ENCODE assay signal across 1 cellular context in genomic region chr1:26788836-26789611, GRCh38.
A peak's percentile ranks its signal among the peaks of the same experiment; 100 is the strongest.
TF ChIP-seq lines count a peak whose summit lies in the region.

No MANE protein-coding gene starts in this region.

TF ChIP-seq in HEK293, 187 proteins besides CTCF, POLR2A, EP300 and RAD21 (continued from another document and continues in another):
- TF ChIP-seq INSM2 (tag by site-specific recombination; IDR thresholded peaks at IDR 0.05) (0 out of 2 replicates have a peak, but pooled peaks have one; percentile 23), KLF1 (tag by site-specific recombination; IDR thresholded peaks at IDR 0.05) (peak; percentile 68), ZNF394 (tag by site-specific recombination; IDR thresholded peaks at IDR 0.05; ENCODE audit: borderline replicate concordance) (peak; percentile 92), KLF8 (tag by site-specific recombination; IDR thresholded peaks at IDR 0.05) (peak; percentile 49; the same call in 1 of the 2 replicates), ZNF223 (tag by site-specific recombination; IDR thresholded peaks at IDR 0.05) (no peak), ZNF624 (tag by site-specific recombination; IDR thresholded peaks at IDR 0.05) (no peak), ZNF169 (tag by site-specific recombination; IDR thresholded peaks at IDR 0.05) (no peak), ZNF626 (tag by site-specific recombination; IDR thresholded peaks at IDR 0.05) (no peak), SP7 (tag by site-specific recombination; IDR thresholded peaks at IDR 0.05) (peak; percentile 68), ZNF311 (tag by site-specific recombination; IDR thresholded peaks at IDR 0.05; ENCODE audit: borderline replicate concordance) (no peak), ZBTB48 (tag by site-specific recombination; IDR thresholded peaks at IDR 0.05) (peak; percentile 97), FEZF1 (tag by site-specific recombination; IDR thresholded peaks at IDR 0.05) (no peak), KLF10 (tag by site-specific recombination; IDR thresholded peaks at IDR 0.05) (peak; percentile 75), ZNF155 (tag by site-specific recombination; IDR thresholded peaks at IDR 0.05) (no peak), SCRT2 (tag by site-specific recombination; IDR thresholded peaks at IDR 0.05) (peak; percentile 51; the same call in 1 of the 2 replicates), ZNF366 (tag by site-specific recombination; conservative IDR thresholded peaks at IDR 0.05) (peak; percentile 72; the same call in 1 of the 2 replicates), PRDM1 (tag by site-specific recombination; IDR thresholded peaks at IDR 0.05) (peak; percentile 83), ZBTB20 (tag by site-specific recombination; IDR thresholded peaks at IDR 0.05) (peak; percentile 32; the same call in 1 of the 2 replicates), HOXC10 (CRISPR knock-in tag; IDR thresholded peaks at IDR 0.05) (no peak), GFI1B (tag by site-specific recombination; IDR thresholded peaks at IDR 0.05) (0 out of 2 replicates have a peak, but pooled peaks have one; percentile 1), ZNF341 (tag by site-specific recombination; IDR thresholded peaks at IDR 0.05; ENCODE audit: low read depth) (no peak), ZNF623 (tag by site-specific recombination; IDR thresholded peaks at IDR 0.05) (no peak), ZSCAN30 (tag by site-specific recombination; IDR thresholded peaks at IDR 0.05) (no peak), ZNF544 (tag by site-specific recombination; IDR thresholded peaks at IDR 0.05) (no peak), ZNF426 (tag by site-specific recombination; IDR thresholded peaks at IDR 0.05) (no peak), ZNF654 (tag by site-specific recombination; IDR thresholded peaks at IDR 0.05; ENCODE audit: low read depth) (peak; percentile 96), PRDM4 (tag by site-specific recombination; IDR thresholded peaks at IDR 0.05) (peak; percentile 54; the same call in 1 of the 2 replicates), ZNF175 (tag by site-specific recombination; IDR thresholded peaks at IDR 0.05) (no peak), ZNF202 (tag by site-specific recombination; IDR thresholded peaks at IDR 0.05; ENCODE audit: borderline replicate concordance) (no peak), ZNF600 (tag by site-specific recombination; IDR thresholded peaks at IDR 0.05) (peak; percentile 90), ZNF24 (tag by site-specific recombination; IDR thresholded peaks at IDR 0.05) (peak; percentile 38; the same call in 1 of the 2 replicates), ZEB2 (tag by site-specific recombination; IDR thresholded peaks at IDR 0.05) (peak; percentile 97), ZNF292 (tag by site-specific recombination; IDR thresholded peaks at IDR 0.05; ENCODE audit: borderline replicate concordance, low read depth) (no peak), ZNF561 (tag by site-specific recombination; IDR thresholded peaks at IDR 0.05; ENCODE audit: borderline replicate concordance) (0 out of 2 replicates have a peak, but pooled peaks have one; percentile 55), ZNF48 (tag by site-specific recombination; IDR thresholded peaks at IDR 0.05) (no peak), ZNF140 (tag by site-specific recombination; IDR thresholded peaks at IDR 0.05) (no peak), ZBTB10 (tag by site-specific recombination; IDR thresholded peaks at IDR 0.05) (peak; percentile 72; the same call in 1 of the 2 replicates)
- TF ChIP-seq, protein P1, sequence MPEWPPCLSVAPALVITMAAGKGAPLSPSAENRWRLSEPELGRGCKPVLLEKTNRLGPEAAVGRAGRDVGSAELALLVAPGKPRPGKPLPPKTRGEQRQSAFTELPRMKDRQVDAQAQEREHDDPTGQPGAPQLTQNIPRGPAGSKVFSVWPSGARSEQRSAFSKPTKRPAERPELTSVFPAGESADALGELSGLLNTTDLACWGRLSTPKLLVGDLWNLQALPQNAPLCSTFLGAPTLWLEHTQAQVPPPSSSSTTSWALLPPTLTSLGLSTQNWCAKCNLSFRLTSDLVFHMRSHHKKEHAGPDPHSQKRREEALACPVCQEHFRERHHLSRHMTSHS (tag by site-specific recombination; IDR thresholded peaks at IDR 0.05): no peak
- TF ChIP-seq, protein P2, sequence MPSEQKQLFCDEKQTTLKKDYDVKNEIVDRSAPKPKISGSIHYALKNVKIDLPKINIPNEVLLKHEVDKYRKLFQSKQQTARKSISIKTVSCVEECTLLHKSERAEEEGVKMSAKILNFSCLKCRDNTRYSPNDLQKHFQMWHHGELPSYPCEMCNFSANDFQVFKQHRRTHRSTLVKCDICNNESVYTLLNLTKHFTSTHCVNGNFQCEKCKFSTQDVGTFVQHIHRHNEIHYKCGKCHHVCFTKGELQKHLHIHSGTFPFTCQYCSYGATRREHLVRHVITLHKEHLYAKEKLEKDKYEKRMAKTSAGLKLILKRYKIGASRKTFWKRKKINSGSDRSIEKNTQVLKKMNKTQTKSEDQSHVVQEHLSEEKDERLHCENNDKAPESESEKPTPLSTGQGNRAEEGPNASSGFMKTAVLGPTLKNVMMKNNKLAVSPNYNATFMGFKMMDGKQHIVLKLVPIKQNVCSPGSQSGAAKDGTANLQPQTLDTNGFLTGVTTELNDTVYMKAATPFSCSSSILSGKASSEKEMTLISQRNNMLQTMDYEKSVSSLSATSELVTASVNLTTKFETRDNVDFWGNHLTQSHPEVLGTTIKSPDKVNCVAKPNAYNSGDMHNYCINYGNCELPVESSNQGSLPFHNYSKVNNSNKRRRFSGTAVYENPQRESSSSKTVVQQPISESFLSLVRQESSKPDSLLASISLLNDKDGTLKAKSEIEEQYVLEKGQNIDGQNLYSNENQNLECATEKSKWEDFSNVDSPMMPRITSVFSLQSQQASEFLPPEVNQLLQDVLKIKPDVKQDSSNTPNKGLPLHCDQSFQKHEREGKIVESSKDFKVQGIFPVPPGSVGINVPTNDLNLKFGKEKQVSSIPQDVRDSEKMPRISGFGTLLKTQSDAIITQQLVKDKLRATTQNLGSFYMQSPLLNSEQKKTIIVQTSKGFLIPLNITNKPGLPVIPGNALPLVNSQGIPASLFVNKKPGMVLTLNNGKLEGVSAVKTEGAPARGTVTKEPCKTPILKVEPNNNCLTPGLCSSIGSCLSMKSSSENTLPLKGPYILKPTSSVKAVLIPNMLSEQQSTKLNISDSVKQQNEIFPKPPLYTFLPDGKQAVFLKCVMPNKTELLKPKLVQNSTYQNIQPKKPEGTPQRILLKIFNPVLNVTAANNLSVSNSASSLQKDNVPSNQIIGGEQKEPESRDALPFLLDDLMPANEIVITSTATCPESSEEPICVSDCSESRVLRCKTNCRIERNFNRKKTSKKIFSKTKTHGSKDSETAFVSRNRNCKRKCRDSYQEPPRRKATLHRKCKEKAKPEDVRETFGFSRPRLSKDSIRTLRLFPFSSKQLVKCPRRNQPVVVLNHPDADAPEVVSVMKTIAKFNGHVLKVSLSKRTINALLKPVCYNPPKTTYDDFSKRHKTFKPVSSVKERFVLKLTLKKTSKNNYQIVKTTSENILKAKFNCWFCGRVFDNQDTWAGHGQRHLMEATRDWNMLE (tag by site-specific recombination; conservative IDR thresholded peaks at IDR 0.05; ENCODE audit: low read depth): no peak
- TF ChIP-seq, protein P3, sequence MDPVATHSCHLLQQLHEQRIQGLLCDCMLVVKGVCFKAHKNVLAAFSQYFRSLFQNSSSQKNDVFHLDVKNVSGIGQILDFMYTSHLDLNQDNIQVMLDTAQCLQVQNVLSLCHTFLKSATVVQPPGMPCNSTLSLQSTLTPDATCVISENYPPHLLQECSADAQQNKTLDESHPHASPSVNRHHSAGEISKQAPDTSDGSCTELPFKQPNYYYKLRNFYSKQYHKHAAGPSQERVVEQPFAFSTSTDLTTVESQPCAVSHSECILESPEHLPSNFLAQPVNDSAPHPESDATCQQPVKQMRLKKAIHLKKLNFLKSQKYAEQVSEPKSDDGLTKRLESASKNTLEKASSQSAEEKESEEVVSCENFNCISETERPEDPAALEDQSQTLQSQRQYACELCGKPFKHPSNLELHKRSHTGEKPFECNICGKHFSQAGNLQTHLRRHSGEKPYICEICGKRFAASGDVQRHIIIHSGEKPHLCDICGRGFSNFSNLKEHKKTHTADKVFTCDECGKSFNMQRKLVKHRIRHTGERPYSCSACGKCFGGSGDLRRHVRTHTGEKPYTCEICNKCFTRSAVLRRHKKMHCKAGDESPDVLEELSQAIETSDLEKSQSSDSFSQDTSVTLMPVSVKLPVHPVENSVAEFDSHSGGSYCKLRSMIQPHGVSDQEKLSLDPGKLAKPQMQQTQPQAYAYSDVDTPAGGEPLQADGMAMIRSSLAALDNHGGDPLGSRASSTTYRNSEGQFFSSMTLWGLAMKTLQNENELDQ (tag by site-specific recombination; IDR thresholded peaks at IDR 0.05; ENCODE audit: low read depth): no peak
- TF ChIP-seq, protein P4, sequence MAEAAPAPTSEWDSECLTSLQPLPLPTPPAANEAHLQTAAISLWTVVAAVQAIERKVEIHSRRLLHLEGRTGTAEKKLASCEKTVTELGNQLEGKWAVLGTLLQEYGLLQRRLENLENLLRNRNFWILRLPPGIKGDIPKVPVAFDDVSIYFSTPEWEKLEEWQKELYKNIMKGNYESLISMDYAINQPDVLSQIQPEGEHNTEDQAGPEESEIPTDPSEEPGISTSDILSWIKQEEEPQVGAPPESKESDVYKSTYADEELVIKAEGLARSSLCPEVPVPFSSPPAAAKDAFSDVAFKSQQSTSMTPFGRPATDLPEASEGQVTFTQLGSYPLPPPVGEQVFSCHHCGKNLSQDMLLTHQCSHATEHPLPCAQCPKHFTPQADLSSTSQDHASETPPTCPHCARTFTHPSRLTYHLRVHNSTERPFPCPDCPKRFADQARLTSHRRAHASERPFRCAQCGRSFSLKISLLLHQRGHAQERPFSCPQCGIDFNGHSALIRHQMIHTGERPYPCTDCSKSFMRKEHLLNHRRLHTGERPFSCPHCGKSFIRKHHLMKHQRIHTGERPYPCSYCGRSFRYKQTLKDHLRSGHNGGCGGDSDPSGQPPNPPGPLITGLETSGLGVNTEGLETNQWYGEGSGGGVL (tag by site-specific recombination; IDR thresholded peaks at IDR 0.05): no peak
- TF ChIP-seq, protein P5, sequence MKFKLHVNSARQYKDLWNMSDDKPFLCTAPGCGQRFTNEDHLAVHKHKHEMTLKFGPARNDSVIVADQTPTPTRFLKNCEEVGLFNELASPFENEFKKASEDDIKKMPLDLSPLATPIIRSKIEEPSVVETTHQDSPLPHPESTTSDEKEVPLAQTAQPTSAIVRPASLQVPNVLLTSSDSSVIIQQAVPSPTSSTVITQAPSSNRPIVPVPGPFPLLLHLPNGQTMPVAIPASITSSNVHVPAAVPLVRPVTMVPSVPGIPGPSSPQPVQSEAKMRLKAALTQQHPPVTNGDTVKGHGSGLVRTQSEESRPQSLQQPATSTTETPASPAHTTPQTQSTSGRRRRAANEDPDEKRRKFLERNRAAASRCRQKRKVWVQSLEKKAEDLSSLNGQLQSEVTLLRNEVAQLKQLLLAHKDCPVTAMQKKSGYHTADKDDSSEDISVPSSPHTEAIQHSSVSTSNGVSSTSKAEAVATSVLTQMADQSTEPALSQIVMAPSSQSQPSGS (tag by site-specific recombination; IDR thresholded peaks at IDR 0.05; ENCODE audit: low read depth): no peak
